Comparison of ENCODE assay signal across 28 cellular contexts in genomic region chrY:15500536-15500935, GRCh38.
"Had no signal": no experiment of that assay in that cellular context is flagged by ENCODE, and none has a peak within 500 bp of the region (broad histone marks: within the 10 kb centered on the region; RNA-seq: fewer than 3 reads in every experiment).

No MANE protein-coding gene starts in this region.

- H3K36me3 ChIP-seq: ascending aorta, brain microvascular endothelial cell had no signal

- H3K4me1 Mint-ChIP-seq: activated CD4-positive, alpha-beta T cell treated with anti-CD3 and anti-CD28 coated beads for 36 hours; activated CD4-positive, alpha-beta T cell treated with anti-CD3 and anti-CD28 coated beads, Interleukin-2, amount 10 ng/mL, durations not matched to agents 24 days and 14 days; activated CD8-positive, alpha-beta memory T cell treated with anti-CD3 and anti-CD28 coated beads, Interleukin-2, amount 10 ng/mL, durations not matched to agents 7 days and 5 days; activated naive CD4-positive, alpha-beta T cell treated with anti-CD3 and anti-CD28 coated beads, Interleukin-2, amount 10 ng/mL, durations not matched to agents 7 days and 5 days; activated naive CD8-positive, alpha-beta T cell treated with anti-CD3 and anti-CD28 coated beads, Interleukin-2, amount 10 ng/mL, durations not matched to agents 7 days and 5 days; central memory CD8-positive, alpha-beta T cell; endodermal cell had no signal

- H3K4me3 Mint-ChIP-seq: activated CD4-positive, alpha-beta memory T cell treated with anti-CD3 and anti-CD28 coated beads for 36 hours; activated CD4-positive, alpha-beta T cell treated with anti-CD3 and anti-CD28 coated beads for 36 hours; activated CD4-positive, alpha-beta T cell treated with anti-CD3 and anti-CD28 coated beads, Interleukin-2, amount 10 ng/mL, durations not matched to agents 24 days and 14 days; activated CD8-positive, alpha-beta memory T cell treated with anti-CD3 and anti-CD28 coated beads, Interleukin-2, amount 10 ng/mL, durations not matched to agents 7 days and 5 days; activated CD8-positive, alpha-beta T cell treated with anti-CD3 and anti-CD28 coated beads, Interleukin-2, amount 10 ng/mL, durations not matched to agents 7 days and 5 days; activated naive CD4-positive, alpha-beta T cell treated with anti-CD3 and anti-CD28 coated beads, Interleukin-2, amount 10 ng/mL, durations not matched to agents 7 days and 5 days; activated naive CD8-positive, alpha-beta T cell treated with anti-CD3 and anti-CD28 coated beads, Interleukin-2, amount 10 ng/mL, durations not matched to agents 7 days and 5 days; activated T-helper 1 cell treated with anti-CD3 and anti-CD28 coated beads, Interleukin-12 subunit alpha, Interleukin-12 subunit beta, Interleukin-2, Interleukin-4 antibody, amounts not matched to agents 30 ng/mL and 10 ng/mL and 1 ng/mL, durations not matched to agents 14 hours and 24 hours and 36 hours; central memory CD8-positive, alpha-beta T cell; dendritic cell treated with granulocyte-macrophage colony-stimulating factor and Interleukin-4, amounts not matched to agents 40 ng/mL and 50 ng/mL, for 4 days; endodermal cell had no signal

- H3K9me3 ChIP-seq: ascending aorta had no signal

- DNase-seq: activated CD4-positive, alpha-beta memory T cell treated with anti-CD3 and anti-CD28 coated beads for 36 hours; activated CD4-positive, alpha-beta T cell treated with anti-CD3 and anti-CD28 coated beads for 36 hours; activated CD4-positive, alpha-beta T cell treated with anti-CD3 and anti-CD28 coated beads, Interleukin-2, amount 10 ng/mL, durations not matched to agents 24 days and 14 days; activated CD4-positive, CD25-positive, alpha-beta regulatory T cell; activated CD4-positive, CD25-positive, alpha-beta regulatory T cell treated with anti-CD3 and anti-CD28 coated beads, Interleukin-2, amount 50 U/mL, for 72 hours; activated CD8-positive, alpha-beta memory T cell treated with anti-CD3 and anti-CD28 coated beads, Interleukin-2, amount 10 ng/mL, durations not matched to agents 7 days and 5 days; activated CD8-positive, alpha-beta memory T cell treated with anti-CD3 and anti-CD28 coated beads, Interleukin-2, amount 50 U/mL, for 4 hours; activated CD8-positive, alpha-beta T cell treated with anti-CD3 and anti-CD28 coated beads, Interleukin-2, amount 10 ng/mL, durations not matched to agents 7 days and 5 days; activated gamma-delta T cell; activated naive CD4-positive, alpha-beta T cell; activated naive CD4-positive, alpha-beta T cell treated with anti-CD3 and anti-CD28 coated beads, Interleukin-2, amount 10 ng/mL, durations not matched to agents 7 days and 5 days; activated naive CD8-positive, alpha-beta T cell treated with anti-CD3 and anti-CD28 coated beads, Interleukin-2, amount 10 ng/mL, durations not matched to agents 7 days and 5 days; activated T-cell treated with anti-CD3 and anti-CD28 coated beads, Interleukin-2, amount 50 U/mL, for 1 hour; activated T-cell treated with anti-CD3 and anti-CD28 coated beads, Interleukin-2, amount 50 U/mL, for 48 hours; brain microvascular endothelial cell; dorsolateral prefrontal cortex; effector memory CD4-positive, alpha-beta T cell; endodermal cell; foreskin fibroblast; head of caudate nucleus had no signal

- H3K27me3 ChIP-seq: ascending aorta, brain microvascular endothelial cell, dorsolateral prefrontal cortex had no signal

- H3K36me3 Mint-ChIP-seq: activated CD4-positive, alpha-beta memory T cell treated with anti-CD3 and anti-CD28 coated beads for 36 hours; activated CD8-positive, alpha-beta memory T cell treated with anti-CD3 and anti-CD28 coated beads, Interleukin-2, amount 10 ng/mL, durations not matched to agents 7 days and 5 days; activated naive CD4-positive, alpha-beta T cell treated with anti-CD3 and anti-CD28 coated beads, Interleukin-2, amount 10 ng/mL, durations not matched to agents 7 days and 5 days; activated naive CD8-positive, alpha-beta T cell treated with anti-CD3 and anti-CD28 coated beads, Interleukin-2, amount 10 ng/mL, durations not matched to agents 7 days and 5 days had no signal

- H3K4me3 ChIP-seq: ascending aorta, coronary artery, dorsolateral prefrontal cortex had no signal

- H3K27me3 Mint-ChIP-seq: activated CD4-positive, alpha-beta T cell treated with anti-CD3 and anti-CD28 coated beads, Interleukin-2, amount 10 ng/mL, durations not matched to agents 24 days and 14 days; activated naive CD4-positive, alpha-beta T cell treated with anti-CD3 and anti-CD28 coated beads, Interleukin-2, amount 10 ng/mL, durations not matched to agents 7 days and 5 days; activated naive CD8-positive, alpha-beta T cell treated with anti-CD3 and anti-CD28 coated beads, Interleukin-2, amount 10 ng/mL, durations not matched to agents 7 days and 5 days; dendritic cell treated with granulocyte-macrophage colony-stimulating factor and Interleukin-4, amounts not matched to agents 40 ng/mL and 50 ng/mL, for 4 days had no signal

- H3K27ac ChIP-seq: ascending aorta, brain microvascular endothelial cell, coronary artery, dorsolateral prefrontal cortex had no signal

- H3K27ac Mint-ChIP-seq: activated CD4-positive, alpha-beta memory T cell treated with anti-CD3 and anti-CD28 coated beads for 36 hours; activated CD4-positive, alpha-beta T cell treated with anti-CD3 and anti-CD28 coated beads for 36 hours; activated CD4-positive, alpha-beta T cell treated with anti-CD3 and anti-CD28 coated beads, Interleukin-2, amount 10 ng/mL, durations not matched to agents 24 days and 14 days; activated CD8-positive, alpha-beta memory T cell treated with anti-CD3 and anti-CD28 coated beads, Interleukin-2, amount 10 ng/mL, durations not matched to agents 7 days and 5 days; activated CD8-positive, alpha-beta T cell treated with anti-CD3 and anti-CD28 coated beads, Interleukin-2, amount 10 ng/mL, durations not matched to agents 7 days and 5 days; activated naive CD4-positive, alpha-beta T cell treated with anti-CD3 and anti-CD28 coated beads, Interleukin-2, amount 10 ng/mL, durations not matched to agents 7 days and 5 days; activated naive CD4-positive, alpha-beta T cell treated with anti-CD3 and anti-CD28 coated beads, Interleukin-2, amount 50 U/mL, for 72 hours; activated naive CD8-positive, alpha-beta T cell treated with anti-CD3 and anti-CD28 coated beads, Interleukin-2, amount 10 ng/mL, durations not matched to agents 7 days and 5 days; activated T-helper 1 cell treated with anti-CD3 and anti-CD28 coated beads, Interleukin-12 subunit alpha, Interleukin-12 subunit beta, Interleukin-2, Interleukin-4 antibody, amounts not matched to agents 30 ng/mL and 10 ng/mL and 1 ng/mL, durations not matched to agents 14 hours and 24 hours and 36 hours; activated T-helper 2 cell treated with anti-CD3 and anti-CD28 coated beads, Interferon-gamma antibody, Interleukin-2, Interleukin-4, amounts not matched to agents 10 μg/mL and 5 μg/mL and 100 μg/mL, durations not matched to agents 14 hours and 24 hours and 36 hours; dendritic cell treated with granulocyte-macrophage colony-stimulating factor and Interleukin-4, amounts not matched to agents 40 ng/mL and 50 ng/mL, for 4 days; endodermal cell had no signal

- ATAC-seq: activated CD4-positive, alpha-beta T cell treated with anti-CD3 and anti-CD28 coated beads for 36 hours; activated CD8-positive, alpha-beta memory T cell treated with anti-CD3 and anti-CD28 coated beads, Interleukin-2, amount 10 ng/mL, durations not matched to agents 7 days and 5 days; activated CD8-positive, alpha-beta T cell treated with anti-CD3 and anti-CD28 coated beads, Interleukin-2, amount 10 ng/mL, durations not matched to agents 7 days and 5 days; activated naive CD4-positive, alpha-beta T cell treated with anti-CD3 and anti-CD28 coated beads, Interleukin-2, amount 50 U/mL, for 72 hours; esophagus mucosa had no signal

- H3K9me3 Mint-ChIP-seq: activated CD4-positive, alpha-beta memory T cell treated with anti-CD3 and anti-CD28 coated beads for 36 hours; activated CD4-positive, alpha-beta T cell treated with anti-CD3 and anti-CD28 coated beads, Interleukin-2, amount 10 ng/mL, durations not matched to agents 24 days and 14 days; activated naive CD4-positive, alpha-beta T cell treated with anti-CD3 and anti-CD28 coated beads, Interleukin-2, amount 10 ng/mL, durations not matched to agents 7 days and 5 days; activated naive CD4-positive, alpha-beta T cell treated with anti-CD3 and anti-CD28 coated beads, Interleukin-2, amount 50 U/mL, for 72 hours; activated naive CD8-positive, alpha-beta T cell treated with anti-CD3 and anti-CD28 coated beads, Interleukin-2, amount 10 ng/mL, durations not matched to agents 7 days and 5 days; activated T-helper 1 cell treated with anti-CD3 and anti-CD28 coated beads, Interleukin-12 subunit alpha, Interleukin-12 subunit beta, Interleukin-2, Interleukin-4 antibody, amounts not matched to agents 30 ng/mL and 10 ng/mL and 1 ng/mL, durations not matched to agents 14 hours and 24 hours and 36 hours; activated T-helper 2 cell treated with anti-CD3 and anti-CD28 coated beads, Interferon-gamma antibody, Interleukin-2, Interleukin-4, amounts not matched to agents 10 μg/mL and 5 μg/mL and 100 μg/mL, durations not matched to agents 14 hours and 24 hours and 36 hours; central memory CD8-positive, alpha-beta T cell; dendritic cell treated with granulocyte-macrophage colony-stimulating factor and Interleukin-4, amounts not matched to agents 40 ng/mL and 50 ng/mL, for 4 days; endodermal cell had no signal

- H3K4me1 ChIP-seq: ascending aorta had no signal
